Comparison of ENCODE assay signal across 18 cellular contexts in genomic region chr2:52512760-52513159, GRCh38.
DNase-seq lines count a peak whose midpoint lies in the region; FAIRE-seq and TF ChIP-seq lines count a peak whose summit lies in the region.
"Had no signal": no experiment of that assay in that cellular context is flagged by ENCODE, and none has a peak within 500 bp of the region (broad histone marks: within the 10 kb centered on the region; RNA-seq: fewer than 3 reads in every experiment).

No MANE protein-coding gene starts in this region.

- no TSS peak for BruUV-seq in Calu3 (replicated peaks; lab: Mats Ljungman, UMichigan)

- H3K4me2 ChIP-seq in astrocyte (ENCODE audit: low read length) = no peak overlapping the region
- H3K4me2 ChIP-seq: A549, KMS-11 had no signal

- no peaks in the 10 kb centered on the region for H3K27me3 ChIP-seq in astrocyte (ENCODE audit: insufficient read depth, low read length)

- H3K27me3 Mint-ChIP-seq in astrocyte (ENCODE audit: low read depth, unreplicated experiment) = no peaks in the 10 kb centered on the region
- no peaks in the 10 kb centered on the region for H3K27me3 Mint-ChIP-seq in Calu3 (ENCODE audit: unreplicated experiment)
- H3K27me3 Mint-ChIP-seq in nephron progenitor cell (ENCODE audit: low read depth, poor library complexity) = no peaks in the 10 kb centered on the region
- H3K27me3 Mint-ChIP-seq: CD4-positive, alpha-beta T cell had no signal

- no peaks in the 10 kb centered on the region for H4K20me1 ChIP-seq in astrocyte (ENCODE audit: insufficient read depth, low read length)

- no peak overlapping the region for H3K27ac Mint-ChIP-seq in astrocyte (ENCODE audit: unreplicated experiment)
- no peak overlapping the region for H3K27ac Mint-ChIP-seq in Calu3 (ENCODE audit: unreplicated experiment)
- no peak overlapping the region for H3K27ac Mint-ChIP-seq in nephron progenitor cell
- H3K27ac Mint-ChIP-seq: CD4-positive, alpha-beta T cell had no signal

- TF ChIP-seq CTCF in astrocyte (IDR thresholded peaks at IDR 0.05; ENCODE audit: insufficient read depth, low read depth, low read length) = no peak
- TF ChIP-seq CTCF in Calu3 (IDR thresholded peaks at IDR 0.05; ENCODE audit: unreplicated experiment) = no peak
- no peak for TF ChIP-seq CTCF in nephron progenitor cell (IDR thresholded peaks at IDR 0.05)

- no peak overlapping the region for H3K27ac ChIP-seq in astrocyte (ENCODE audit: low read depth, low read length)
- H3K27ac ChIP-seq: 22Rv1, A549, C4-2B, HL-60, KMS-11 had no signal

- H3K9me3 ChIP-seq in astrocyte (ENCODE audit: insufficient read depth, low read depth, low read length) = no peaks in the 10 kb centered on the region

- H3K4me3 Mint-ChIP-seq in astrocyte (ENCODE audit: unreplicated experiment) (no peak overlapping the region), Calu3 (ENCODE audit: low read depth, unreplicated experiment) (no peak overlapping the region), nephron progenitor cell (no peak overlapping the region)
- H3K4me3 Mint-ChIP-seq: CD4-positive, alpha-beta T cell had no signal

- no peak overlapping the region for H3K9ac ChIP-seq in astrocyte (ENCODE audit: low read length)
- H3K9ac ChIP-seq: KMS-11 had no signal

- no peak overlapping the region for H2AFZ ChIP-seq in astrocyte (ENCODE audit: low read depth, low read length)

- DNase-seq in NCI-H82 (lab: John Stamatoyannopoulos, UW) = peak; percentile 43
- DNase-seq in NCI-H82 treated with DMSO at 0.1 percent for 48 hours (lab: John Stamatoyannopoulos, UW; ENCODE audit: unreplicated experiment) = no peak
- DNase-seq in astrocyte (ENCODE audit: low read depth) = no peak
- peak; percentile 50 for DNase-seq in islet precursor cell
- DNase-seq in Calu3 = no peak
- DNase-seq in nephron progenitor cell = no peak
- DNase-seq in GOT3 (lab: John Stamatoyannopoulos, UW) = no peak
- DNase-seq: AML-193; CD4-positive, alpha-beta T cell; GF-D8; HCEC 1CT had no signal

- no peaks in the 10 kb centered on the region for H3K4me1 ChIP-seq in astrocyte (ENCODE audit: insufficient read depth, low read length)
- H3K4me1 ChIP-seq: A549 had no signal

- H3K4me3 ChIP-seq in astrocyte (ENCODE audit: insufficient read depth, low read depth, low read length) = no peak overlapping the region
- H3K4me3 ChIP-seq: A549 had no signal

- FAIRE-seq in astrocyte (lab: Jason Lieb, UNC) = peak; percentile 9
- FAIRE-seq: A549, H54, HTR-8/SVneo had no signal

- intact Hi-C loops in Calu3 (cut with micrococcal nuclease; ENCODE audit: unreplicated experiment) = no loop called here

- H3K4me1 Mint-ChIP-seq in astrocyte (ENCODE audit: low read depth, unreplicated experiment) = no peaks in the 10 kb centered on the region
- H3K4me1 Mint-ChIP-seq in Calu3 (ENCODE audit: low read depth, unreplicated experiment) = no peaks in the 10 kb centered on the region
- no peaks in the 10 kb centered on the region for H3K4me1 Mint-ChIP-seq in nephron progenitor cell

- H3K9me3 Mint-ChIP-seq in astrocyte (ENCODE audit: unreplicated experiment) (no peaks in the 10 kb centered on the region), Calu3 (ENCODE audit: low read depth, unreplicated experiment) (peaks cover 17% of the 10 kb centered on the region), nephron progenitor cell (no peaks in the 10 kb centered on the region)

- no peaks in the 10 kb centered on the region for H3K36me3 Mint-ChIP-seq in astrocyte (ENCODE audit: low read depth, unreplicated experiment)
- H3K36me3 Mint-ChIP-seq in Calu3 (ENCODE audit: insufficient read depth, unreplicated experiment) = no peaks in the 10 kb centered on the region
- no peaks in the 10 kb centered on the region for H3K36me3 Mint-ChIP-seq in nephron progenitor cell (ENCODE audit: low read depth)

- CTCF ChIA-PET in Calu3 (lab: Charles Lee) = no interaction called here

- H3K36me3 ChIP-seq in astrocyte (ENCODE audit: insufficient read depth, low read length) = no peaks in the 10 kb centered on the region

- H3K79me2 ChIP-seq in astrocyte (ENCODE audit: insufficient read depth, low read length) = no peaks in the 10 kb centered on the region

Comparison
In these comparisons a context has a peak if more than half of its experiments do, and no peak if none do; other contexts are left out.
1. DNase-seq: peak in NCI-H82 (single experiment) and islet precursor cell (single experiment); none in NCI-H82 treated with DMSO at 0.1 percent for 48 hours (single experiment), astrocyte (single experiment), Calu3 (single experiment), nephron progenitor cell (single experiment) and GOT3 (single experiment).